ENCODE assay signal across 8 cellular contexts in the genomic region with DNA sequence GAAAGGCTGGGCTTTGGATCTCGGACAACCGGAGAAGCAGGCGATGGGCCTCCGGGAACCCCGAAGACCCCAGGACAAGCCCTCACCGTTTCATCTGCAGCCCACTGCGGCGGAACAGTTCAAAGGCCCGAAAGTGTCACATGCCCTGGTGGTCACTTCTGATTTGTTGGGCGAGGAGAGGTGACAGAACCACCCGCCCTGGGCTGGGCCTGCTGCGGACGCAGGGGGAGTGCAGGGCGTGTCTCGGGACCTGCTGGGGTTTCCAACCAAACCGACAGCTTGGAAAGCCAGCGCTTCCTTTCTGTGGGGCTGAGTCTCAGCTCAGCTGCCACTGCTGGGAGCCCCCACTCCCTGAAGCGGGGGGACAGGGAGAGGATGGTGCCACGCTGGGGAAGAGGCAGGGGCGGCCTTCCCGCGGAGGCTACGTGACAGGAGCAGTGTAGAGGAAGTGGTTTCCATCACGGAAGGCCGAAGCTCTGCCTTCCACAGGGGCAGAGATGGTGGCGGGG. TPM values are rescaled to one million over a fixed set of nuclear protein-coding genes. Genes with fewer than 3 reads are reported as not detected.
DNase-seq lines count a peak whose midpoint lies in the region; ATAC-seq, FAIRE-seq and TF ChIP-seq lines count a peak whose summit lies in the region.

No MANE protein-coding gene starts in this region.

- H3K9me3 ChIP-seq in naive thymus-derived CD4-positive, alpha-beta T cell (ENCODE audit: control insufficient read depth in 2 of 3, low read length in 3 of 3) = no peaks in the 10 kb centered on the region

- DNase-seq in CD1c-positive myeloid dendritic cell (ENCODE audit: extremely low spot score) (peak; percentile 80), progenitor cell of endocrine pancreas (ENCODE audit: low spot score, unreplicated experiment) (no peak), HTR-8/SVneo (ENCODE audit: insufficient read length, low spot score) (no peak), GM03348 (ENCODE audit: low spot score) (no peak), DMS114 treated with DMSO at 0.1 percent for 48 hours (lab: John Stamatoyannopoulos, UW; ENCODE audit: unreplicated experiment) (no peak)
- DNase-seq in activated T-helper 1 cell treated with anti-CD3 and anti-CD28 coated beads, Interleukin-12 subunit alpha, Interleukin-12 subunit beta, Interleukin-2, Interleukin-4 antibody, amounts not matched to agents 30 ng/mL and 10 ng/mL and 1 ng/mL, durations not matched to agents 14 hours and 24 hours and 36 hours (ENCODE audit: low spot score) = peak; percentile 69
- DNase-seq in naive thymus-derived CD4-positive, alpha-beta T cell = peak in 7 of 9 donors; percentile 16 to 69 (median 26)

- no peak for TF ChIP-seq CTCF in progenitor cell of endocrine pancreas (IDR thresholded peaks at IDR 0.05; ENCODE audit: unreplicated experiment)

- peaks cover 46% of the 10 kb centered on the region in 2 donors for H3K4me1 ChIP-seq in naive thymus-derived CD4-positive, alpha-beta T cell (ENCODE audit: control insufficient read depth in 2 of 2, insufficient read depth in 2 of 2, low read length in 2 of 2)

- no peak for FAIRE-seq in HTR-8/SVneo (lab: Jason Lieb, UNC)

- H3K36me3 Mint-ChIP-seq in activated T-helper 1 cell treated with anti-CD3 and anti-CD28 coated beads, Interleukin-12 subunit alpha, Interleukin-12 subunit beta, Interleukin-2, Interleukin-4 antibody, amounts not matched to agents 30 ng/mL and 10 ng/mL and 1 ng/mL, durations not matched to agents 14 hours and 24 hours and 36 hours (ENCODE audit: low read depth) = peaks cover 12% of the 10 kb centered on the region
- H3K36me3 Mint-ChIP-seq in naive thymus-derived CD4-positive, alpha-beta T cell = peaks cover 0 to 8% (median 0%) of the 10 kb centered on the region in 5 donors
- H3K36me3 Mint-ChIP-seq in progenitor cell of endocrine pancreas (ENCODE audit: insufficient read depth) = peaks cover 5% of the 10 kb centered on the region

- H3K36me3 ChIP-seq in naive thymus-derived CD4-positive, alpha-beta T cell (ENCODE audit: control insufficient read depth in 2 of 3, insufficient read depth in 3 of 3, low read length in 3 of 3) = peaks cover 0 to 6% (median 0%) of the 10 kb centered on the region in 3 experiments

- no peaks in the 10 kb centered on the region for H3K27me3 ChIP-seq in naive thymus-derived CD4-positive, alpha-beta T cell (ENCODE audit: control insufficient read depth in 2 of 2, insufficient read depth in 2 of 2, low read length in 2 of 2)

- ATAC-seq in HG03460 (IDR thresholded peaks at IDR 0.05; ENCODE audit: unreplicated experiment) = peak; percentile 56
- peak; percentile 79 for ATAC-seq in naive thymus-derived CD4-positive, alpha-beta T cell

- H3K27me3 Mint-ChIP-seq in activated T-helper 1 cell treated with anti-CD3 and anti-CD28 coated beads, Interleukin-12 subunit alpha, Interleukin-12 subunit beta, Interleukin-2, Interleukin-4 antibody, amounts not matched to agents 30 ng/mL and 10 ng/mL and 1 ng/mL, durations not matched to agents 14 hours and 24 hours and 36 hours (ENCODE audit: insufficient read depth) = no peaks in the 10 kb centered on the region
- no peaks in the 10 kb centered on the region for H3K27me3 Mint-ChIP-seq in naive thymus-derived CD4-positive, alpha-beta T cell
- no peaks in the 10 kb centered on the region for H3K27me3 Mint-ChIP-seq in progenitor cell of endocrine pancreas

- peak overlapping the region; percentile 78 for H3K4me3 Mint-ChIP-seq in activated T-helper 1 cell treated with anti-CD3 and anti-CD28 coated beads, Interleukin-12 subunit alpha, Interleukin-12 subunit beta, Interleukin-2, Interleukin-4 antibody, amounts not matched to agents 30 ng/mL and 10 ng/mL and 1 ng/mL, durations not matched to agents 14 hours and 24 hours and 36 hours
- peak overlapping the region; percentile 76 to 83 (median 79) for H3K4me3 Mint-ChIP-seq in naive thymus-derived CD4-positive, alpha-beta T cell
- no peak overlapping the region for H3K4me3 Mint-ChIP-seq in progenitor cell of endocrine pancreas (ENCODE audit: low read depth)

- intact Hi-C loops in activated T-helper 1 cell treated with anti-CD3 and anti-CD28 coated beads, Interleukin-12 subunit alpha, Interleukin-12 subunit beta, Interleukin-2, Interleukin-4 antibody, amounts not matched to agents 30 ng/mL and 10 ng/mL and 1 ng/mL, durations not matched to agents 14 hours and 24 hours and 36 hours (cut with micrococcal nuclease) = loop anchor here (1.0 kb wide), 3 partner anchors 14 to 23 kb away; a partner anchor contains a TSS
- intact Hi-C loops in naive thymus-derived CD4-positive, alpha-beta T cell (cut with micrococcal nuclease) = loop anchor here (1.0 to 2.0 kb wide), 6 partner anchors 15 to 35 kb away; a partner anchor contains a TSS

- no peaks in the 10 kb centered on the region for H3K9me3 Mint-ChIP-seq in activated T-helper 1 cell treated with anti-CD3 and anti-CD28 coated beads, Interleukin-12 subunit alpha, Interleukin-12 subunit beta, Interleukin-2, Interleukin-4 antibody, amounts not matched to agents 30 ng/mL and 10 ng/mL and 1 ng/mL, durations not matched to agents 14 hours and 24 hours and 36 hours
- H3K9me3 Mint-ChIP-seq in naive thymus-derived CD4-positive, alpha-beta T cell = no peaks in the 10 kb centered on the region
- no peaks in the 10 kb centered on the region for H3K9me3 Mint-ChIP-seq in progenitor cell of endocrine pancreas (ENCODE audit: low read depth)

- H3K27ac Mint-ChIP-seq in activated T-helper 1 cell treated with anti-CD3 and anti-CD28 coated beads, Interleukin-12 subunit alpha, Interleukin-12 subunit beta, Interleukin-2, Interleukin-4 antibody, amounts not matched to agents 30 ng/mL and 10 ng/mL and 1 ng/mL, durations not matched to agents 14 hours and 24 hours and 36 hours = peak overlapping the region; percentile 94
- H3K27ac Mint-ChIP-seq in naive thymus-derived CD4-positive, alpha-beta T cell = peak overlapping the region; percentile 82 to 97 (median 94)
- no peak overlapping the region for H3K27ac Mint-ChIP-seq in progenitor cell of endocrine pancreas

- POLR2A ChIA-PET in naive thymus-derived CD4-positive, alpha-beta T cell (lab: Charles Lee) = interaction anchor here (0.7 to 4.2 kb wide), 9 partner anchors 9 to 100 kb away, joined by 3 to 40 read pairs (median 4); a partner anchor contains a TSS

- H3K4me3 ChIP-seq in naive thymus-derived CD4-positive, alpha-beta T cell (ENCODE audit: low read length) = peak overlapping the region; percentile 27

- H3K4me1 Mint-ChIP-seq in activated T-helper 1 cell treated with anti-CD3 and anti-CD28 coated beads, Interleukin-12 subunit alpha, Interleukin-12 subunit beta, Interleukin-2, Interleukin-4 antibody, amounts not matched to agents 30 ng/mL and 10 ng/mL and 1 ng/mL, durations not matched to agents 14 hours and 24 hours and 36 hours (ENCODE audit: low read depth) = peaks cover 18% of the 10 kb centered on the region
- peaks cover 23 to 53% (median 47%) of the 10 kb centered on the region in 7 donors for H3K4me1 Mint-ChIP-seq in naive thymus-derived CD4-positive, alpha-beta T cell
- H3K4me1 Mint-ChIP-seq in progenitor cell of endocrine pancreas (ENCODE audit: low read depth) = peaks cover 5% of the 10 kb centered on the region

- H3K27ac ChIP-seq in naive thymus-derived CD4-positive, alpha-beta T cell (ENCODE audit: low read depth, low read length) = peak overlapping the region; percentile 67

- CTCF ChIA-PET in naive thymus-derived CD4-positive, alpha-beta T cell (lab: Charles Lee) = interaction anchor here (0.7 to 1.6 kb wide), 6 partner anchors 12 to 102 kb away, joined by 3 to 7 read pairs (median 4); no protein-coding TSS in a partner anchor

RNA-seq across cellular contexts. Expression of a gene that starts 22.8 kb away (rescaled TPM):
- 37.1 and 41.3 TPM in 2 replicates for total RNA-seq in activated T-helper 1 cell treated with anti-CD3 and anti-CD28 coated beads, Interleukin-12 subunit alpha, Interleukin-12 subunit beta, Interleukin-2, Interleukin-4 antibody, amounts not matched to agents 30 ng/mL and 10 ng/mL and 1 ng/mL, durations not matched to agents 14 hours and 24 hours and 36 hours
- total RNA-seq in naive thymus-derived CD4-positive, alpha-beta T cell = 10 to 100 TPM; 47.4 to 76.0 (median 52.0) TPM
- 10 to 100 TPM; 15.3 to 45.0 TPM for polyA plus RNA-seq in naive thymus-derived CD4-positive, alpha-beta T cell
- total RNA-seq in progenitor cell of endocrine pancreas = 18.4 and 19.1 TPM in 2 replicates

RNA-seq across cellular contexts. Expression of a gene that starts 34.5 kb away (rescaled TPM):
- total RNA-seq in activated T-helper 1 cell treated with anti-CD3 and anti-CD28 coated beads, Interleukin-12 subunit alpha, Interleukin-12 subunit beta, Interleukin-2, Interleukin-4 antibody, amounts not matched to agents 30 ng/mL and 10 ng/mL and 1 ng/mL, durations not matched to agents 14 hours and 24 hours and 36 hours = 131 and 135 TPM in 2 replicates
- 100 to 1,000 TPM in 4 of 5 experiments, 10 to 100 TPM in 1; 87.4 to 162 (median 123) TPM for total RNA-seq in naive thymus-derived CD4-positive, alpha-beta T cell
- 10 to 100 TPM; 40.5 to 93.6 TPM for polyA plus RNA-seq in naive thymus-derived CD4-positive, alpha-beta T cell
- 149 and 154 TPM in 2 replicates for total RNA-seq in progenitor cell of endocrine pancreas

Comparison
In these comparisons a context has a peak if more than half of its experiments do, and no peak if none do; other contexts are left out.
1. DNase-seq: peak in CD1c-positive myeloid dendritic cell (single experiment), activated T-helper 1 cell treated with anti-CD3 and anti-CD28 coated beads, Interleukin-12 subunit alpha, Interleukin-12 subunit beta, Interleukin-2, Interleukin-4 antibody, amounts not matched to agents 30 ng/mL and 10 ng/mL and 1 ng/mL, durations not matched to agents 14 hours and 24 hours and 36 hours (single experiment) and naive thymus-derived CD4-positive, alpha-beta T cell (7 of 9); none in progenitor cell of endocrine pancreas (single experiment), HTR-8/SVneo (single experiment), GM03348 (single experiment) and DMS114 treated with DMSO at 0.1 percent for 48 hours (single experiment).